In the genomic region with DNA sequence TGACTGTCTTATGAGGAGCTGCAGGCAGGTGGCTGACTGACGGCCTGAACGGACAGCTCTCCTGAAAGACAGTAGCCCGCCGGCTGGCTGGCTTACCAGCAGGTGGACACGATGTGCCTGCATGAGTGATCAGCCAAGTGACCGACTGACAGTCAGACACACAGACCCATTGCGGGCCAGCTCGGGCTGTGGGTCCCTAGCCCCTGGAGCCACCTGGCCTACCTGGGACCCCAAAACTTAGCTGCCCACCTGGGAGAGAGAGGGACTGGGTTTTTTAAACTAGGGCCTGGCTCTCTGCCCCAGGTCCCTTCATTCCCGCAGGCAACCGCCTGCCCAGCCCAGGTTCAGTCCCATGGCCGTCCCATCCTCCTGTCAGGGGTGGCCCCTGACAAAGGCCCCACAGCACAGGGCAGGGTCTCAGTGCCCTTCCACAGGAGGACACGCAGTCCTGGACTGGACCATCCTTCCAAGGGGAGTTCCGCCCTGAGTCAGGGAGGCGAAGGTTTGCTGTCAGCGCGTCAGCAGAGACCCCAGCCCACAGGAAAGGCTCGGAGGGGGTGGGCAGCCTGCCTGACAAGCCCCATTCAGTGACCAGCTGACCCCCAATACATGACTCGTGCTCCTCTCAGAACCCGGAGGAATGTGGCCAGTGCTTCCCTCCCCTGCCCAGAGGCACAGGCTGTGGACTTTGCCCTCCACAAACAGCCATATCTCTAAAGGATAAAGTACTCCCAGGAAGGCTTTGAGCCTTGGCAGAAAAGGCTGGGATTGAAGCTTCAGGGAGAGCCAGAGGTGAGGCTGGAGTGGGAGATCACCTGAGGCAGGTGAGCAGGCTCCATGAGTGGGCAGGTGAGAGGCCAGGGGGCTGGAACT, we compare ENCODE assay signal across 1 cellular context.
TF ChIP-seq lines count a peak whose summit lies in the region.

No MANE protein-coding gene starts in this region.

TF ChIP-seq in HepG2, 621 proteins besides CTCF, POLR2A, EP300 and RAD21 (continued from another document and continues in another):
- TF ChIP-seq NRL (CRISPR knock-in tag; IDR thresholded peaks at IDR 0.05; ENCODE audit: borderline replicate concordance) = peak; percentile 78
- TF ChIP-seq ELF1 (CRISPR knock-in tag; IDR thresholded peaks at IDR 0.05) = peak; percentile 42; the same call in 1 of the 2 replicates
- TF ChIP-seq, protein P1, sequence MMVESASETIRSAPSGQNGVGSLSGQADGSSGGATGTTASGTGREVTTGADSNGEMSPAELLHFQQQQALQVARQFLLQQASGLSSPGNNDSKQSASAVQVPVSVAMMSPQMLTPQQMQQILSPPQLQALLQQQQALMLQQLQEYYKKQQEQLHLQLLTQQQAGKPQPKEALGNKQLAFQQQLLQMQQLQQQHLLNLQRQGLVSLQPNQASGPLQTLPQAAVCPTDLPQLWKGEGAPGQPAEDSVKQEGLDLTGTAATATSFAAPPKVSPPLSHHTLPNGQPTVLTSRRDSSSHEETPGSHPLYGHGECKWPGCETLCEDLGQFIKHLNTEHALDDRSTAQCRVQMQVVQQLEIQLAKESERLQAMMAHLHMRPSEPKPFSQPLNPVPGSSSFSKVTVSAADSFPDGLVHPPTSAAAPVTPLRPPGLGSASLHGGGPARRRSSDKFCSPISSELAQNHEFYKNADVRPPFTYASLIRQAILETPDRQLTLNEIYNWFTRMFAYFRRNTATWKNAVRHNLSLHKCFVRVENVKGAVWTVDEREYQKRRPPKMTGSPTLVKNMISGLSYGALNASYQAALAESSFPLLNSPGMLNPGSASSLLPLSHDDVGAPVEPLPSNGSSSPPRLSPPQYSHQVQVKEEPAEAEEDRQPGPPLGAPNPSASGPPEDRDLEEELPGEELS (CRISPR knock-in tag; IDR thresholded peaks at IDR 0.05) = peak; percentile 54
- TF ChIP-seq, protein P2, sequence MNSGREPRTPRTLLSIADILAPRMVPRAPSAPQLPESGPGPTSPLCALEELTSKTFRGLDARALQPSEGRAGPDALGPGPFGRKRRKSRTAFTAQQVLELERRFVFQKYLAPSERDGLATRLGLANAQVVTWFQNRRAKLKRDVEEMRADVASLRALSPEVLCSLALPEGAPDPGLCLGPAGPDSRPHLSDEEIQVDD (CRISPR knock-in tag; IDR thresholded peaks at IDR 0.05; ENCODE audit: borderline replicate concordance) = peak; percentile 71; the same call in 1 of the 2 replicates
- peak; percentile 50; the same call in 1 of the 2 replicates for TF ChIP-seq IRF2 (CRISPR knock-in tag; IDR thresholded peaks at IDR 0.05)
- no peak for TF ChIP-seq ZZZ3 (CRISPR knock-in tag; IDR thresholded peaks at IDR 0.05; ENCODE audit: borderline replicate concordance)
- no peak for TF ChIP-seq KLF9 (CRISPR knock-in tag; IDR thresholded peaks at IDR 0.05; ENCODE audit: low read depth)
- 0 out of 2 replicates have a peak, but pooled peaks have one; percentile 32 for TF ChIP-seq CHCHD3 (CRISPR knock-in tag; IDR thresholded peaks at IDR 0.05)
- no peak for TF ChIP-seq FOXK2 (IDR thresholded peaks at IDR 0.05)
- TF ChIP-seq KLF13 (CRISPR knock-in tag; IDR thresholded peaks at IDR 0.05) = 0 out of 2 replicates have a peak, but pooled peaks have one; percentile 30
- peak; percentile 65 for TF ChIP-seq ISL2 (CRISPR knock-in tag; IDR thresholded peaks at IDR 0.05)
- TF ChIP-seq MTA1 (CRISPR knock-in tag; IDR thresholded peaks at IDR 0.05; ENCODE audit: borderline replicate concordance) = peak; percentile 95
- TF ChIP-seq KLF16 (CRISPR knock-in tag; IDR thresholded peaks at IDR 0.05) = 0 out of 4 replicates have a peak, but pooled peaks of 1 of the 2 experiments have one; percentile 35
- no peak for TF ChIP-seq IKZF1 (IDR thresholded peaks at IDR 0.05)
- no peak for TF ChIP-seq ZNF569 (CRISPR knock-in tag; IDR thresholded peaks at IDR 0.05; ENCODE audit: borderline replicate concordance)
- TF ChIP-seq ZNF777 (CRISPR knock-in tag; IDR thresholded peaks at IDR 0.05) = no peak
- 0 out of 2 replicates have a peak, but pooled peaks have one; percentile 8 for TF ChIP-seq RBAK (CRISPR knock-in tag; IDR thresholded peaks at IDR 0.05)
- no peak for TF ChIP-seq NFYC (CRISPR knock-in tag; IDR thresholded peaks at IDR 0.05)
- TF ChIP-seq, protein P3, sequence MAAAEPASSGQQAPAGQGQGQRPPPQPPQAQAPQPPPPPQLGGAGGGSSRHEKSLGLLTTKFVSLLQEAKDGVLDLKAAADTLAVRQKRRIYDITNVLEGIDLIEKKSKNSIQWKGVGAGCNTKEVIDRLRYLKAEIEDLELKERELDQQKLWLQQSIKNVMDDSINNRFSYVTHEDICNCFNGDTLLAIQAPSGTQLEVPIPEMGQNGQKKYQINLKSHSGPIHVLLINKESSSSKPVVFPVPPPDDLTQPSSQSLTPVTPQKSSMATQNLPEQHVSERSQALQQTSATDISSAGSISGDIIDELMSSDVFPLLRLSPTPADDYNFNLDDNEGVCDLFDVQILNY (CRISPR knock-in tag; conservative IDR thresholded peaks at IDR 0.05) = no peak
- TF ChIP-seq PRMT3 (CRISPR knock-in tag; IDR thresholded peaks at IDR 0.05; ENCODE audit: borderline replicate concordance, low read depth) = no peak
- no peak for TF ChIP-seq SIX4 (CRISPR knock-in tag; IDR thresholded peaks at IDR 0.05)
- TF ChIP-seq, protein P4, sequence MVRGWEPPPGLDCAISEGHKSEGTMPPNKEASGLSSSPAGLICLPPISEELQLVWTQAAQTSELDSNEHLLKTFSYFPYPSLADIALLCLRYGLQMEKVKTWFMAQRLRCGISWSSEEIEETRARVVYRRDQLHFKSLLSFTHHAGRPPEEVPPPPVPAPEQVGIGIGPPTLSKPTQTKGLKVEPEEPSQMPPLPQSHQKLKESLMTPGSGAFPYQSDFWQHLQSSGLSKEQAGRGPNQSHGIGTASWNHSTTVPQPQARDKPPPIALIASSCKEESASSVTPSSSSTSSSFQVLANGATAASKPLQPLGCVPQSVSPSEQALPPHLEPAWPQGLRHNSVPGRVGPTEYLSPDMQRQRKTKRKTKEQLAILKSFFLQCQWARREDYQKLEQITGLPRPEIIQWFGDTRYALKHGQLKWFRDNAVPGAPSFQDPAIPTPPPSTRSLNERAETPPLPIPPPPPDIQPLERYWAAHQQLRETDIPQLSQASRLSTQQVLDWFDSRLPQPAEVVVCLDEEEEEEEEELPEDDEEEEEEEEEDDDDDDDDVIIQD (CRISPR knock-in tag; IDR thresholded peaks at IDR 0.05; ENCODE audit: low read depth) = peak; percentile 63; the same call in 1 of the 2 replicates
- TF ChIP-seq REPIN1 (CRISPR knock-in tag; IDR thresholded peaks at IDR 0.05; ENCODE audit: borderline replicate concordance, low read depth) = peak; percentile 46; the same call in 1 of the 2 replicates
- TF ChIP-seq, protein P5, sequence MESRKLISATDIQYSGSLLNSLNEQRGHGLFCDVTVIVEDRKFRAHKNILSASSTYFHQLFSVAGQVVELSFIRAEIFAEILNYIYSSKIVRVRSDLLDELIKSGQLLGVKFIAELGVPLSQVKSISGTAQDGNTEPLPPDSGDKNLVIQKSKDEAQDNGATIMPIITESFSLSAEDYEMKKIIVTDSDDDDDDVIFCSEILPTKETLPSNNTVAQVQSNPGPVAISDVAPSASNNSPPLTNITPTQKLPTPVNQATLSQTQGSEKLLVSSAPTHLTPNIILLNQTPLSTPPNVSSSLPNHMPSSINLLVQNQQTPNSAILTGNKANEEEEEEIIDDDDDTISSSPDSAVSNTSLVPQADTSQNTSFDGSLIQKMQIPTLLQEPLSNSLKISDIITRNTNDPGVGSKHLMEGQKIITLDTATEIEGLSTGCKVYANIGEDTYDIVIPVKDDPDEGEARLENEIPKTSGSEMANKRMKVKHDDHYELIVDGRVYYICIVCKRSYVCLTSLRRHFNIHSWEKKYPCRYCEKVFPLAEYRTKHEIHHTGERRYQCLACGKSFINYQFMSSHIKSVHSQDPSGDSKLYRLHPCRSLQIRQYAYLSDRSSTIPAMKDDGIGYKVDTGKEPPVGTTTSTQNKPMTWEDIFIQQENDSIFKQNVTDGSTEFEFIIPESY (CRISPR knock-in tag; IDR thresholded peaks at IDR 0.05) = peak; percentile 2; the same call in 1 of the 2 replicates
- peak; percentile 81 for TF ChIP-seq ZNF614 (CRISPR knock-in tag; IDR thresholded peaks at IDR 0.05; ENCODE audit: borderline replicate concordance)
- no peak for TF ChIP-seq HDAC6 (IDR thresholded peaks at IDR 0.05; ENCODE audit: low read depth, low read length)
- TF ChIP-seq MYC (CRISPR knock-in tag; IDR thresholded peaks at IDR 0.05; ENCODE audit: borderline replicate concordance) = peak; percentile 43; the same call in 1 of the 2 replicates
- peak; percentile 50; the same call in 1 of the 2 replicates for TF ChIP-seq ZMAT3 (CRISPR knock-in tag; conservative IDR thresholded peaks at IDR 0.05)
- peak; percentile 69 for TF ChIP-seq ZNF292 (CRISPR knock-in tag; IDR thresholded peaks at IDR 0.05; ENCODE audit: borderline replicate concordance, low read depth)
- TF ChIP-seq, protein P6, sequence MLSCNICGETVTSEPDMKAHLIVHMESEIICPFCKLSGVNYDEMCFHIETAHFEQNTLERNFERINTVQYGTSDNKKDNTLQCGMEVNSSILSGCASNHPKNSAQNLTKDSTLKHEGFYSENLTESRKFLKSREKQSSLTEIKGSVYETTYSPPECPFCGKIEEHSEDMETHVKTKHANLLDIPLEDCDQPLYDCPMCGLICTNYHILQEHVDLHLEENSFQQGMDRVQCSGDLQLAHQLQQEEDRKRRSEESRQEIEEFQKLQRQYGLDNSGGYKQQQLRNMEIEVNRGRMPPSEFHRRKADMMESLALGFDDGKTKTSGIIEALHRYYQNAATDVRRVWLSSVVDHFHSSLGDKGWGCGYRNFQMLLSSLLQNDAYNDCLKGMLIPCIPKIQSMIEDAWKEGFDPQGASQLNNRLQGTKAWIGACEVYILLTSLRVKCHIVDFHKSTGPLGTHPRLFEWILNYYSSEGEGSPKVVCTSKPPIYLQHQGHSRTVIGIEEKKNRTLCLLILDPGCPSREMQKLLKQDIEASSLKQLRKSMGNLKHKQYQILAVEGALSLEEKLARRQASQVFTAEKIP (CRISPR knock-in tag; IDR thresholded peaks at IDR 0.05; ENCODE audit: borderline replicate concordance) = no peak
- peak; percentile 44 for TF ChIP-seq ERF (CRISPR knock-in tag; IDR thresholded peaks at IDR 0.05)
- TF ChIP-seq ZKSCAN8 (CRISPR knock-in tag; IDR thresholded peaks at IDR 0.05; ENCODE audit: borderline replicate concordance) = 0 out of 2 replicates have a peak, but pooled peaks have one; percentile 21
- TF ChIP-seq, protein P7, sequence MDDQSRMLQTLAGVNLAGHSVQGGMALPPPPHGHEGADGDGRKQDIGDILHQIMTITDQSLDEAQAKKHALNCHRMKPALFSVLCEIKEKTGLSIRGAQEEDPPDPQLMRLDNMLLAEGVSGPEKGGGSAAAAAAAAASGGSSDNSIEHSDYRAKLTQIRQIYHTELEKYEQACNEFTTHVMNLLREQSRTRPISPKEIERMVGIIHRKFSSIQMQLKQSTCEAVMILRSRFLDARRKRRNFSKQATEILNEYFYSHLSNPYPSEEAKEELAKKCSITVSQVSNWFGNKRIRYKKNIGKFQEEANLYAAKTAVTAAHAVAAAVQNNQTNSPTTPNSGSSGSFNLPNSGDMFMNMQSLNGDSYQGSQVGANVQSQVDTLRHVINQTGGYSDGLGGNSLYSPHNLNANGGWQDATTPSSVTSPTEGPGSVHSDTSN (CRISPR knock-in tag; IDR thresholded peaks at IDR 0.05; ENCODE audit: borderline replicate concordance) = no peak
- TF ChIP-seq, protein P8, sequence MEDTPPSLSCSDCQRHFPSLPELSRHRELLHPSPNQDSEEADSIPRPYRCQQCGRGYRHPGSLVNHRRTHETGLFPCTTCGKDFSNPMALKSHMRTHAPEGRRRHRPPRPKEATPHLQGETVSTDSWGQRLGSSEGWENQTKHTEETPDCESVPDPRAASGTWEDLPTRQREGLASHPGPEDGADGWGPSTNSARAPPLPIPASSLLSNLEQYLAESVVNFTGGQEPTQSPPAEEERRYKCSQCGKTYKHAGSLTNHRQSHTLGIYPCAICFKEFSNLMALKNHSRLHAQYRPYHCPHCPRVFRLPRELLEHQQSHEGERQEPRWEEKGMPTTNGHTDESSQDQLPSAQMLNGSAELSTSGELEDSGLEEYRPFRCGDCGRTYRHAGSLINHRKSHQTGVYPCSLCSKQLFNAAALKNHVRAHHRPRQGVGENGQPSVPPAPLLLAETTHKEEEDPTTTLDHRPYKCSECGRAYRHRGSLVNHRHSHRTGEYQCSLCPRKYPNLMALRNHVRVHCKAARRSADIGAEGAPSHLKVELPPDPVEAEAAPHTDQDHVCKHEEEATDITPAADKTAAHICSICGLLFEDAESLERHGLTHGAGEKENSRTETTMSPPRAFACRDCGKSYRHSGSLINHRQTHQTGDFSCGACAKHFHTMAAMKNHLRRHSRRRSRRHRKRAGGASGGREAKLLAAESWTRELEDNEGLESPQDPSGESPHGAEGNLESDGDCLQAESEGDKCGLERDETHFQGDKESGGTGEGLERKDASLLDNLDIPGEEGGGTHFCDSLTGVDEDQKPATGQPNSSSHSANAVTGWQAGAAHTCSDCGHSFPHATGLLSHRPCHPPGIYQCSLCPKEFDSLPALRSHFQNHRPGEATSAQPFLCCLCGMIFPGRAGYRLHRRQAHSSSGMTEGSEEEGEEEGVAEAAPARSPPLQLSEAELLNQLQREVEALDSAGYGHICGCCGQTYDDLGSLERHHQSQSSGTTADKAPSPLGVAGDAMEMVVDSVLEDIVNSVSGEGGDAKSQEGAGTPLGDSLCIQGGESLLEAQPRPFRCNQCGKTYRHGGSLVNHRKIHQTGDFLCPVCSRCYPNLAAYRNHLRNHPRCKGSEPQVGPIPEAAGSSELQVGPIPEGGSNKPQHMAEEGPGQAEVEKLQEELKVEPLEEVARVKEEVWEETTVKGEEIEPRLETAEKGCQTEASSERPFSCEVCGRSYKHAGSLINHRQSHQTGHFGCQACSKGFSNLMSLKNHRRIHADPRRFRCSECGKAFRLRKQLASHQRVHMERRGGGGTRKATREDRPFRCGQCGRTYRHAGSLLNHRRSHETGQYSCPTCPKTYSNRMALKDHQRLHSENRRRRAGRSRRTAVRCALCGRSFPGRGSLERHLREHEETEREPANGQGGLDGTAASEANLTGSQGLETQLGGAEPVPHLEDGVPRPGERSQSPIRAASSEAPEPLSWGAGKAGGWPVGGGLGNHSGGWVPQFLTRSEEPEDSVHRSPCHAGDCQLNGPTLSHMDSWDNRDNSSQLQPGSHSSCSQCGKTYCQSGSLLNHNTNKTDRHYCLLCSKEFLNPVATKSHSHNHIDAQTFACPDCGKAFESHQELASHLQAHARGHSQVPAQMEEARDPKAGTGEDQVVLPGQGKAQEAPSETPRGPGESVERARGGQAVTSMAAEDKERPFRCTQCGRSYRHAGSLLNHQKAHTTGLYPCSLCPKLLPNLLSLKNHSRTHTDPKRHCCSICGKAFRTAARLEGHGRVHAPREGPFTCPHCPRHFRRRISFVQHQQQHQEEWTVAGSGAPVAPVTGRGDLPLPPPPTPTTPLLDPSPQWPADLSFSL (CRISPR knock-in tag; IDR thresholded peaks at IDR 0.05) = no peak
- TF ChIP-seq TSC22D2 (CRISPR knock-in tag; IDR thresholded peaks at IDR 0.05; ENCODE audit: borderline replicate concordance) = 0 out of 2 replicates have a peak, but pooled peaks have one; percentile 22
- TF ChIP-seq RCOR2 (CRISPR knock-in tag; IDR thresholded peaks at IDR 0.05) = peak; percentile 63; the same call in 1 of the 2 replicates
- peak; percentile 16; the same call in 1 of the 2 replicates for TF ChIP-seq ZNF644 (CRISPR knock-in tag; IDR thresholded peaks at IDR 0.05; ENCODE audit: low read depth)
- TF ChIP-seq JUN (CRISPR knock-in tag; IDR thresholded peaks at IDR 0.05) = peak; percentile 22; the same call in 1 of the 2 replicates
- TF ChIP-seq HNRNPL (IDR thresholded peaks at IDR 0.05; ENCODE audit: low read depth, low read length) = 0 out of 2 replicates have a peak, but pooled peaks have one; percentile 78
- peak; percentile 81; the same call in 1 of the 2 replicates for TF ChIP-seq KDM4B (CRISPR knock-in tag; IDR thresholded peaks at IDR 0.05)
- peak; percentile 81 for TF ChIP-seq KDM6A (CRISPR knock-in tag; IDR thresholded peaks at IDR 0.05; ENCODE audit: low read depth)
- TF ChIP-seq, protein P9, sequence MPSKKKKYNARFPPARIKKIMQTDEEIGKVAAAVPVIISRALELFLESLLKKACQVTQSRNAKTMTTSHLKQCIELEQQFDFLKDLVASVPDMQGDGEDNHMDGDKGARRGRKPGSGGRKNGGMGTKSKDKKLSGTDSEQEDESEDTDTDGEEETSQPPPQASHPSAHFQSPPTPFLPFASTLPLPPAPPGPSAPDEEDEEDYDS (CRISPR knock-in tag; IDR thresholded peaks at IDR 0.05) = peak; percentile 78
